ENCODE assay signal across 1 cellular context in the genomic region with DNA sequence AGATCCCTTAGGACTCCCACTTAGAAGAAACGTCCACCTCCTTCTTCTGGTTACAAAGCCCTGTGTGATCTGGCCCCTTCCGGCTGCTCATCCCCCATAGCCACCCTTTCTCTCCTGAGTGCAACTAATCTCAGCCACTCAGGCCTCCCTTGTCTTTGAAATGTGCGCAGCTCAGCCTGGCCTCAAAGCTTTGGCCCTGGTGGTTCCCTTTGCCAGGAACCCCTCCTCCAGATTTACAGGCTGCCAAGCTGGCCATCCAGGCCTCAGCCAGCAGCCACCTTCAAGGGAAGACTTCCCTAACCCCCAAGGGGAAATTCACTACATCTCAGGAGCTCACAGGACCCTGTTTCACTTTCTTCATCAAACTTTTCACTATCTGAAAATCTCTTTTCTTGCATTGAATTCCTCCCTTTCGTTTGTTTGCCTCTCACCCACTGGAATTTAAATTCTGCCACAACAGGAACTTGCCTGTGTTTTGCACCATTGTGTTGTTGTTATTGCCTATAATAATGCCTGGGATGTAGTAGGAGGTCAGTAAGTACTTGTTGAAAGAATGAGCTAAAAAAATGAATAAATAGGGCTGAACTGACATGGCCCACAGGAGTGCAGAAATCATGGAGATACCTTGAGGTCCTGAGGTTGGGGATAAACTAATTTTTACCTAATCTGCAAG.
TF ChIP-seq lines count a peak whose summit lies in the region.

No MANE protein-coding gene starts in this region.

TF ChIP-seq in H1, 55 proteins besides CTCF, POLR2A, EP300 and RAD21:
- TF ChIP-seq ASH2L (IDR thresholded peaks at IDR 0.05; ENCODE audit: low read length) (no peak), KDM4A (IDR thresholded peaks at IDR 0.05; ENCODE audit: low read depth, low read length, severe bottlenecking) (no peak), TAF1 (IDR thresholded peaks at IDR 0.05; ENCODE audit: low read depth, low read length) (no peak), SRF (IDR thresholded peaks at IDR 0.05; ENCODE audit: low read depth, low read length) (no peak), POU5F1 (IDR thresholded peaks at IDR 0.05; ENCODE audit: low read depth, low read length) (no peak), SUZ12 (IDR thresholded peaks at IDR 0.05; ENCODE audit: low read length) (no peak), FOSL1 (IDR thresholded peaks at IDR 0.05; ENCODE audit: insufficient read depth, low read depth, low read length) (no peak), TCF12 (IDR thresholded peaks at IDR 0.05; ENCODE audit: low read depth, low read length) (no peak), TBP (IDR thresholded peaks at IDR 0.05; ENCODE audit: low read depth, low read length) (no peak), ZNF274 (IDR thresholded peaks at IDR 0.05; ENCODE audit: borderline replicate concordance, extremely low read depth, low read length) (no peak)
